Comparison of ENCODE assay signal across 22 cellular contexts in genomic region chr2:233468047-233468745, GRCh38.
DNase-seq lines count a peak whose midpoint lies in the region; ATAC-seq, FAIRE-seq and TF ChIP-seq lines count a peak whose summit lies in the region.
"Had no signal": no experiment of that assay in that cellular context is flagged by ENCODE, and none has a peak within 500 bp of the region (broad histone marks: within the 10 kb centered on the region; RNA-seq: fewer than 3 reads in every experiment).

No MANE protein-coding gene starts in this region.

- no peak for ATAC-seq in left cardiac atrium
- ATAC-seq in Right ventricle myocardium inferior = no peak
- ATAC-seq in omental fat pad (ENCODE audit: low FRiP score) = no peak
- ATAC-seq: foreskin keratinocyte had no signal

- no peak for FAIRE-seq in H54 (lab: Jason Lieb, UNC)
- FAIRE-seq: keratinocyte had no signal

- intact Hi-C loops in left cardiac atrium (cut with DNase I) = no loop called here
- intact Hi-C loops in Right ventricle myocardium inferior (cut with DNase I) = no loop called here
- intact Hi-C loops in left ventricle myocardium inferior (cut with micrococcal nuclease) = no loop called here
- intact Hi-C loops in tibial artery (cut with DNase I; ENCODE audit: low total_unique reads) = no loop called here

- H4K20me1 ChIP-seq in neural progenitor cell (ENCODE audit: low read depth) = no peaks in the 10 kb centered on the region

- no peak for TF ChIP-seq CTCF in left ventricle myocardium inferior (IDR thresholded peaks at IDR 0.05; ENCODE audit: borderline replicate concordance)
- no peak for TF ChIP-seq CTCF in omental fat pad (IDR thresholded peaks at IDR 0.05)
- TF ChIP-seq CTCF in tibial artery (IDR thresholded peaks at IDR 0.05) = no peak
- TF ChIP-seq CTCF in neural progenitor cell (IDR thresholded peaks at IDR 0.05) = no peak

- DNase-seq in left cardiac atrium (peak; percentile 21), Right ventricle myocardium inferior (ENCODE audit: missing footprints) (no peak), left ventricle myocardium inferior (no peak), omental fat pad (ENCODE audit: low spot score) (peak; percentile 16), tibial artery (peak in 1 of 2 donors; percentile 61), neural progenitor cell (ENCODE audit: low spot score) (no peak), hepatic stellate cell (ENCODE audit: low spot score) (no peak), H54 (ENCODE audit: insufficient read length, low spot score) (no peak)
- DNase-seq: activated CD4-positive, alpha-beta T cell treated with anti-CD3 and anti-CD28 coated beads for 1 hour; activated gamma-delta T cell; adrenal gland; erythroblast; foreskin keratinocyte; IMR-90; NCI-H1105 treated with DMSO at 0.1 percent for 48 hours; NCI-H2107; NCI-H526 treated with DMSO at 0.1 percent for 48 hours had no signal

- no peaks in the 10 kb centered on the region for H3K27me3 Mint-ChIP-seq in neural progenitor cell (ENCODE audit: insufficient read depth, low read depth)

- H3K4me1 ChIP-seq in left ventricle myocardium inferior (peaks cover 29% of the 10 kb centered on the region), tibial artery (peaks cover 0 to 20% (median 16%) of the 10 kb centered on the region in 4 donors), neural progenitor cell (no peaks in the 10 kb centered on the region)
- H3K4me1 ChIP-seq: adrenal gland had no signal

- peaks cover 29% of the 10 kb centered on the region for H3K36me3 Mint-ChIP-seq in neural progenitor cell

- no peak overlapping the region for H3K27ac Mint-ChIP-seq in neural progenitor cell
- H3K27ac Mint-ChIP-seq: mesothelial cell of epicardium had no signal

- no peak overlapping the region for H3K4me2 ChIP-seq in neural progenitor cell

- H3K27me3 ChIP-seq in left ventricle myocardium inferior (ENCODE audit: low read depth) (no peaks in the 10 kb centered on the region), tibial artery (no peaks in the 10 kb centered on the region), neural progenitor cell (no peaks in the 10 kb centered on the region)
- H3K27me3 ChIP-seq: adrenal gland, cardiac muscle cell, foreskin keratinocyte, thyroid gland had no signal

- H3K4me1 Mint-ChIP-seq in neural progenitor cell = no peaks in the 10 kb centered on the region
- H3K4me1 Mint-ChIP-seq: CD14-positive monocyte had no signal

- no peak overlapping the region for H3K4me3 ChIP-seq in left ventricle myocardium inferior
- no peak overlapping the region for H3K4me3 ChIP-seq in tibial artery
- H3K4me3 ChIP-seq in neural progenitor cell = no peak overlapping the region
- H3K4me3 ChIP-seq: adrenal gland, cardiac muscle cell, thyroid gland had no signal

- no peaks in the 10 kb centered on the region for H3K79me2 ChIP-seq in neural progenitor cell (ENCODE audit: low read depth)

- H3K9me3 ChIP-seq in left ventricle myocardium inferior (replicated peaks) (no peaks in the 10 kb centered on the region), tibial artery (no peaks in the 10 kb centered on the region), neural progenitor cell (ENCODE audit: low read depth) (no peaks in the 10 kb centered on the region)
- H3K9me3 ChIP-seq: adrenal gland, thyroid gland had no signal

- no peaks in the 10 kb centered on the region for H3K9me3 Mint-ChIP-seq in neural progenitor cell

- H2AFZ ChIP-seq in neural progenitor cell (replicated peaks) = no peak overlapping the region

- peaks cover 75% of the 10 kb centered on the region for H3K36me3 ChIP-seq in left ventricle myocardium inferior
- peaks cover 40 to 84% (median 58%) of the 10 kb centered on the region in 3 donors for H3K36me3 ChIP-seq in tibial artery
- H3K36me3 ChIP-seq in neural progenitor cell = no peaks in the 10 kb centered on the region

- H3K4me3 Mint-ChIP-seq in neural progenitor cell = no peak overlapping the region
- H3K4me3 Mint-ChIP-seq: CD14-positive monocyte, mesothelial cell of epicardium had no signal

- H3K9ac ChIP-seq in neural progenitor cell = no peak overlapping the region

- H3K27ac ChIP-seq in left ventricle myocardium inferior (replicated peaks) = peak overlapping the region; percentile 79
- H3K27ac ChIP-seq in tibial artery = peak overlapping the region; percentile 85 to 86
- H3K27ac ChIP-seq in neural progenitor cell = no peak overlapping the region
- H3K27ac ChIP-seq: cardiac muscle cell, foreskin keratinocyte, thyroid gland had no signal

- TF ChIP-seq POLR2A in H54 (IDR thresholded peaks at IDR 0.05; ENCODE audit: low read depth, low read length) = no peak

- H3F3A ChIP-seq in neural progenitor cell (ENCODE audit: low read depth) = no peaks in the 10 kb centered on the region

Comparison
In these comparisons a context has a peak if more than half of its experiments do, and no peak if none do; other contexts are left out.
1. DNase-seq: peak in left cardiac atrium (single experiment) and omental fat pad (single experiment); none in Right ventricle myocardium inferior (single experiment), left ventricle myocardium inferior (single experiment), neural progenitor cell (single experiment), hepatic stellate cell (single experiment) and H54 (single experiment).